Comparison of ENCODE assay signal across 9 cellular contexts in the genomic region with DNA sequence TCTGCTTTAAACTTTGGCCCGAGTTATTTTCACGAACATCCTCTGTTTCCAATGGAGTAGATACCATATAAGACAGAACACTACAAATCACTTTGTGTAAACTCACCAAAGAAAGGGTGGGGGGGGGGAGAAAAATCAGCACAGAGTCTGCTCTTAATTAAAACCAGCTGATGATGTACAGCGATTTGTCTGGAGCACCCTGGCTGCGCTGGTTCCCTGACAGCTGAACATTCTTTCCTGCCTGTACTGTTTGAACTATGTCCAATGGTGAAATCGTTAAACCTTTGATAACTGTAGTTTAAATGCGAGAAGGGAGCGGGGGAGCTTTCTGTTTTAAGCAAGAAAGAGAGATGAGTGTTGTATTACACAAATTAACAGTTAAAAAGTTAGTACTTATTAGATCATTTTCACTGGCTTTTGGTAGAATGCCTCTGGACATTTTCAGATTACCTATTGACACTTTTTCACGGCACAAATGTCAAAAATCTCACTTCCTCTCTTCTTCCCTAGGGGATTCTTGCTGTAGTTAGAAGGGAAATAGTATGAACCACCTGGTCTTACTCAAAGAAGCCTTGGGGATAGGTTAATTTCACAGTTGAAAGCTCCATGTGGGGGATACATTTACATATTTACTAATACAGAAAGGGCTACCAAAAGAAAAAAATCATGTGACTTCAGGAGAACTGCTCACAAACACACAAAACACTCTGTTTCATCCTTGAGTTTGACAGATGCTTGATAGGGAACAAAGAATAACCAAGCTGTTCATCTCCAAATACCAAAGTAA.
DNase-seq lines count a peak whose midpoint lies in the region; ATAC-seq and TF ChIP-seq lines count a peak whose summit lies in the region.
"Had no signal": no experiment of that assay in that cellular context is flagged by ENCODE, and none has a peak within 500 bp of the region (broad histone marks: within the 10 kb centered on the region; RNA-seq: fewer than 3 reads in every experiment).

No MANE protein-coding gene starts in this region.

- H3K36me3 ChIP-seq in brain microvascular endothelial cell (replicated peaks) (no peaks in the 10 kb centered on the region), urinary bladder (ENCODE audit: insufficient read depth) (no peaks in the 10 kb centered on the region), H7 (replicated peaks; ENCODE audit: control insufficient read depth, insufficient read depth, low read length) (no peaks in the 10 kb centered on the region)

- no peak for DNase-seq in left cardiac atrium
- no peak for DNase-seq in cardiac septum (ENCODE audit: low spot score)
- peak; percentile 45 for DNase-seq in brain microvascular endothelial cell
- DNase-seq in NCI-H1105 treated with DMSO at 0.1 percent for 48 hours (lab: John Stamatoyannopoulos, UW) = no peak
- DNase-seq in NCI-H2081 treated with DMSO at 0.1 percent for 48 hours (lab: John Stamatoyannopoulos, UW) = no peak
- DNase-seq in H7 = no peak
- DNase-seq: OCI-M1 had no signal

- ATAC-seq in left cardiac atrium (peak; percentile 12 to 90), HG03025 (IDR thresholded peaks at IDR 0.05; ENCODE audit: low FRiP score, unreplicated experiment) (peak; percentile 79)

- TF ChIP-seq CTCF in brain microvascular endothelial cell (IDR thresholded peaks at IDR 0.05; ENCODE audit: low read depth, low read length, missing control alignments) = no peak

- WGBS in urinary bladder = 20% methylated on average over 8 of the region's 8 CpGs

- H3K4me1 ChIP-seq in urinary bladder (ENCODE audit: insufficient read depth) = peaks cover 2% of the 10 kb centered on the region

- H3K4me3 ChIP-seq in brain microvascular endothelial cell (ENCODE audit: low read depth, low read length) (no peak overlapping the region), urinary bladder (ENCODE audit: low read depth, low read length) (no peak overlapping the region), H7 (ENCODE audit: insufficient read depth, low read depth, low read length) (no peak overlapping the region)

- H3K27me3 ChIP-seq in brain microvascular endothelial cell (replicated peaks) (no peaks in the 10 kb centered on the region), H7 (ENCODE audit: control insufficient read depth, insufficient read depth, low read length) (no peaks in the 10 kb centered on the region)

- intact Hi-C loops in left cardiac atrium (cut with DNase I) = loop anchor here in 1 of 2 donors (10.0 kb wide), 1 partner anchor 74 kb away; no protein-coding TSS in a partner anchor
- intact Hi-C loops in cardiac septum (cut with DNase I) = no loop called here

- in situ Hi-C loops in brain microvascular endothelial cell (cut with HindIII; ENCODE audit: low pct_ligation_motif_present, low sequenced_read_pairs) = no loop called here

- H3K27ac ChIP-seq in brain microvascular endothelial cell (no peak overlapping the region), urinary bladder (ENCODE audit: low read depth) (peak overlapping the region; percentile 38)
